ENCODE assay signal across 8 cellular contexts in the genomic region with DNA sequence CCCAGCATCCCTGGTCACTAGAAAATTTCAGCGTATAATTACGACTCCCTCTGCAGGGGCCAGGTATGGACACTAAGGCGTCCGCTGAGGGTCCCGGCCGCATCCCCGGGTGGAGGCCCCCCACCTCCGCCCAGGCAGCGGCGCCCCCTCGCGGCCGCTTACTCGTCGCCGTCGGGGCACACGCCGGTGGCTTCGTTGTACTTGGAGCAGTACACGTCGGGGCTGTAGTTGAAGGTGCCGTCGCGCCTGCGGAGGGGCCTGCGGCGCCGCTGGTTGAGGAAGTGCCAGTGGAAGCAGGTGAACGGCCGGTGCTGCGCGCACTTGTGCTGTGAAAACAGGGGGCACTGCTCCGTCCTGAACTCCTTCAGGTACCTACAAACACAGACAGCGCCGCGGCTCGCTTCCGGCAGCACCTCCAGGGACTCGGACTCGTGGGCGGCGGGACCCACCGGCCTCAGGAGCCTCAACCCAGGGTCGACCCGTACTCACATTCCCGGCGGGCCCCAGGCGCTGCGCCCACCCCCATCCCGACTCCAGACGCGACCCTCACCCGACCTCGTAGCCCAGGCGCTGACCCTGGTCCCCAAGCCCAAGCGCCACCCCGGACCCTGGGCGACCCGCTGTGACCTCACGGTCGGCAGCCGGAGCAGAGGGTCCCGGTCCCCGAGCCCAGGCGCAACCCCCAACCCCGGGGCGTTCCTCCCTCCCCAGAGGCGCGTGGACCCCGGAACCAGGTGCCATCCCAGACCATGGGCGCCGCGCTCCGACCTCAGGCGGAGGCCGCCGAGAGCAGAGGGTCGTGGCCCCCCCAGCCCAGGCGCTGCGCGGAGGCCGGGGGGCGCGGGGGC. TPM values are rescaled to one million over a fixed set of nuclear protein-coding genes. Genes with fewer than 3 reads are reported as not detected.
DNase-seq lines count a peak whose midpoint lies in the region; ATAC-seq lines count a peak whose summit lies in the region.

No MANE protein-coding gene starts in this region.

- DNase-seq in Caki2 (ENCODE audit: low read depth) (peak; percentile 56), NCI-H1930 (lab: John Stamatoyannopoulos, UW) (peak; percentile 34 to 48), dermis microvascular lymphatic vessel endothelial cell (ENCODE audit: low read depth in 2 of 2) (peak; percentile 24 to 71), lung microvascular endothelial cell (ENCODE audit: low read depth in 2 of 2) (peak; percentile 64 to 80)
- peak; percentile 78 for DNase-seq in activated CD4-positive, alpha-beta T cell treated with anti-CD3 and anti-CD28 coated beads for 48 hours
- DNase-seq in stimulated activated CD8-positive, alpha-beta memory T cell treated with anti-CD3 and anti-CD28 coated beads, Interleukin-2, amount 100 ng/mL, for 1 hour (ENCODE audit: low read depth in 2 of 2): peak; percentile 23 to 43

- ATAC-seq in GM21786 (IDR thresholded peaks at IDR 0.05; ENCODE audit: unreplicated experiment) (peak; percentile 37), GM18517 (IDR thresholded peaks at IDR 0.05; ENCODE audit: unreplicated experiment) (no peak)

- in situ Hi-C loops in Caki2 (cut with HindIII; ENCODE audit: low pct_unique_long_range_greater_than_20kb, low sequenced_read_pairs): no loop called here

RNA-seq across cellular contexts. Expression of gene UNKL, which starts 0.6 kb away (rescaled TPM):
- 40.5 and 46.1 TPM in 2 replicates for total RNA-seq in Caki2 (2014; rRNA removed; shearing (Covaris generic); ENCODE audit: low replicate concordance)
- total RNA-seq in dermis microvascular lymphatic vessel endothelial cell (5.3 and 9.1 TPM in 2 replicates), lung microvascular endothelial cell (3.9 and 5.6 TPM in 2 replicates)

RNA-seq across cellular contexts. Expression of gene UQCC4, which starts 6.6 kb away (rescaled TPM):
- 51.7 and 72.0 TPM in 2 replicates for total RNA-seq in Caki2 (2014; rRNA removed; shearing (Covaris generic); ENCODE audit: low replicate concordance)
- total RNA-seq in dermis microvascular lymphatic vessel endothelial cell: 16.8 and 16.9 TPM in 2 replicates
- total RNA-seq in lung microvascular endothelial cell: 12.9 and 18.5 TPM in 2 replicates

RNA-seq across cellular contexts. Expression of gene PERCC1, which starts 17.0 kb away (rescaled TPM):
- not detected in 2 replicates for total RNA-seq in Caki2 (2014; rRNA removed; shearing (Covaris generic); ENCODE audit: low replicate concordance)
- not detected in 2 replicates for total RNA-seq in dermis microvascular lymphatic vessel endothelial cell
- not detected in 2 replicates for total RNA-seq in lung microvascular endothelial cell

RNA-seq across cellular contexts. Expression of gene CCDC154, which starts 30.4 kb away (rescaled TPM):
- total RNA-seq in Caki2 (2014; rRNA removed; shearing (Covaris generic); ENCODE audit: low replicate concordance): not detected in 2 replicates
- total RNA-seq in dermis microvascular lymphatic vessel endothelial cell (0.13 TPM in 2 replicates), lung microvascular endothelial cell (under 0.01 and 0.40 TPM in 2 replicates)
